In the genomic region with DNA sequence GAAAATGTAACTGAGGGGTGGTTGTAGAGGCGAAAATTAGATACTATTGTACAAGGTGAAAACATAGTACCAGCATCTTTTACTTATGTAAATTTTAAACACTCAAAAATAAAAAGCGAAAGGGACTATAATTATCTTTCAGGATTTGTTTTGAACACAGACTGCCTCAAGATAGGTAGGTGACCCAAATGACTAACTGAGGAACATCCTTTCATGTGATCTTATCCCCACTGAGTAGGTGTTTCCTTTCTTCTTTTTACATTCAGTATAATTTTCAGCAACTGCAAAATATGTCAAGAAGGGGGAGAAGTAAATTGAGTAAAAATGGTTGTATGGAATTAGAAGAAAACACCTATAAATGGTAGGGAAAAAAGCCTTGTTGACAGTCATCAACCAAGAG, we compare ENCODE assay signal across 18 cellular contexts.
DNase-seq lines count a peak whose midpoint lies in the region; ATAC-seq lines count a peak whose summit lies in the region.
"Had no signal": no experiment of that assay in that cellular context is flagged by ENCODE, and none has a peak within 500 bp of the region (broad histone marks: within the 10 kb centered on the region; RNA-seq: fewer than 3 reads in every experiment).

No MANE protein-coding gene starts in this region.

- H3K36me3 Mint-ChIP-seq in activated CD4-positive, alpha-beta T cell treated with anti-CD3 and anti-CD28 coated beads, Interleukin-2, amount 10 ng/mL, durations not matched to agents 24 days and 14 days (ENCODE audit: low read depth) = no peaks in the 10 kb centered on the region
- no peaks in the 10 kb centered on the region for H3K36me3 Mint-ChIP-seq in activated T-helper 17 cell treated with anti-CD3 and anti-CD28 coated beads, Interleukin-2, amount 50 U/mL, for 72 hours (ENCODE audit: low read depth)
- H3K36me3 Mint-ChIP-seq: CD4-positive, alpha-beta memory T cell; IgD-negative memory B cell had no signal

- H3K27ac Mint-ChIP-seq in activated CD4-positive, alpha-beta T cell treated with anti-CD3 and anti-CD28 coated beads, Interleukin-2, amount 10 ng/mL, durations not matched to agents 24 days and 14 days = no peak overlapping the region
- no peak overlapping the region for H3K27ac Mint-ChIP-seq in activated T-helper 17 cell treated with anti-CD3 and anti-CD28 coated beads, Interleukin-2, amount 50 U/mL, for 72 hours
- H3K27ac Mint-ChIP-seq: B cell; CD4-positive, alpha-beta memory T cell; H9; IgD-negative memory B cell had no signal

- H3K9me3 Mint-ChIP-seq in activated CD4-positive, alpha-beta T cell treated with anti-CD3 and anti-CD28 coated beads, Interleukin-2, amount 10 ng/mL, durations not matched to agents 24 days and 14 days = no peaks in the 10 kb centered on the region
- no peaks in the 10 kb centered on the region for H3K9me3 Mint-ChIP-seq in activated T-helper 17 cell treated with anti-CD3 and anti-CD28 coated beads, Interleukin-2, amount 50 U/mL, for 72 hours
- H3K9me3 Mint-ChIP-seq: H9, IgD-negative memory B cell had no signal

- peak; percentile 58 for ATAC-seq in GM21723 (IDR thresholded peaks at IDR 0.05; ENCODE audit: unreplicated experiment)
- ATAC-seq in activated T-helper 17 cell treated with anti-CD3 and anti-CD28 coated beads, Interleukin-2, amount 50 U/mL, for 72 hours (replicated peaks) = peak; percentile 54
- no peak for ATAC-seq in activated CD4-positive, CD25-positive, alpha-beta regulatory T cell treated with anti-CD3 and anti-CD28 coated beads, Interleukin-2, amount 50 U/mL, for 24 hours

- intact Hi-C loops in activated CD4-positive, alpha-beta T cell treated with anti-CD3 and anti-CD28 coated beads, Interleukin-2, amount 10 ng/mL, durations not matched to agents 24 days and 14 days (cut with micrococcal nuclease) = loop anchor here (1.0 kb wide), 1 partner anchor 90 kb away; no protein-coding TSS in a partner anchor

- peaks cover 6% of the 10 kb centered on the region for H3K4me1 Mint-ChIP-seq in activated CD4-positive, alpha-beta T cell treated with anti-CD3 and anti-CD28 coated beads, Interleukin-2, amount 10 ng/mL, durations not matched to agents 24 days and 14 days
- no peaks in the 10 kb centered on the region for H3K4me1 Mint-ChIP-seq in activated T-helper 17 cell treated with anti-CD3 and anti-CD28 coated beads, Interleukin-2, amount 50 U/mL, for 72 hours

- H3K27me3 Mint-ChIP-seq in activated CD4-positive, alpha-beta T cell treated with anti-CD3 and anti-CD28 coated beads, Interleukin-2, amount 10 ng/mL, durations not matched to agents 24 days and 14 days = no peaks in the 10 kb centered on the region
- peaks cover 7% of the 10 kb centered on the region for H3K27me3 Mint-ChIP-seq in activated T-helper 17 cell treated with anti-CD3 and anti-CD28 coated beads, Interleukin-2, amount 50 U/mL, for 72 hours
- H3K27me3 Mint-ChIP-seq: B cell had no signal

- peak overlapping the region; percentile 22 for H3K4me3 Mint-ChIP-seq in activated CD4-positive, alpha-beta T cell treated with anti-CD3 and anti-CD28 coated beads, Interleukin-2, amount 10 ng/mL, durations not matched to agents 24 days and 14 days
- H3K4me3 Mint-ChIP-seq in activated T-helper 17 cell treated with anti-CD3 and anti-CD28 coated beads, Interleukin-2, amount 50 U/mL, for 72 hours = no peak overlapping the region
- H3K4me3 Mint-ChIP-seq: B cell; CD4-positive, alpha-beta memory T cell; H9; IgD-negative memory B cell had no signal

- no peak for DNase-seq in activated CD4-positive, alpha-beta T cell treated with anti-CD3 and anti-CD28 coated beads, Interleukin-2, amount 10 ng/mL, durations not matched to agents 24 days and 14 days
- DNase-seq in activated CD4-positive, alpha-beta T cell treated with anti-CD3 and anti-CD28 coated beads, Interleukin-2, amount 50 U/mL, for 1 hour = no peak
- DNase-seq in NCI-H187 (lab: John Stamatoyannopoulos, UW) = no peak
- DNase-seq in stimulated activated CD4-positive, alpha-beta T cell treated with anti-CD3 and anti-CD28 coated beads, Interleukin-15, amount 100 ng/mL, for 24 hours = no peak
- DNase-seq: 8988T; ACHN; C1 segment of cervical spinal cord; CD4-positive, alpha-beta memory T cell; DMS153; DMS79 treated with DMSO at 0.1 percent for 48 hours; GDM1; GOT3; H9 had no signal

Comparison
In these comparisons a context has a peak if more than half of its experiments do, and no peak if none do; other contexts are left out.
1. ATAC-seq: peak in GM21723 (single experiment) and activated T-helper 17 cell treated with anti-CD3 and anti-CD28 coated beads, Interleukin-2, amount 50 U/mL, for 72 hours (single experiment); none in activated CD4-positive, CD25-positive, alpha-beta regulatory T cell treated with anti-CD3 and anti-CD28 coated beads, Interleukin-2, amount 50 U/mL, for 24 hours (0 of 2).